15 cellular contexts compared by ENCODE assay signal in the genomic region with DNA sequence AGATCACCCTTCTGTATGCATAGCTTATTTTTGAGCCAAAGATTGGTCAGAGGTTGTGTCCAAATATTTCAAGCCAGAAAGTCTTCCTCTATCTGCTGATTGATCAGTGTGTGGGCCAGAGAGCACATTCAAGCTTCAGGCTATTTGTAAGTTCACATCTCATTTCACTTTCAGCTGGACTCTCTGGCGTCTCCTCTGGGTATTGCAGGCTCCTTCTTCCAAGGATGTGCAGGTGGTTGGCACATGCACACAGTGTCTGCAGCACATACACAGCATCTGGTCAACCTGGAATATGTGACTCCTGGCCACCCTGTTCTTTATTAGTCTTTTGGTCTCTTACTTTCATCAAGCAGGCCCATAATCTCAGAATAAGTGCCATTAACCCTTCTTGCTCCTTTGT.
DNase-seq lines count a peak whose midpoint lies in the region; ATAC-seq, FAIRE-seq and TF ChIP-seq lines count a peak whose summit lies in the region.
"Had no signal": no experiment of that assay in that cellular context is flagged by ENCODE, and none has a peak within 500 bp of the region (broad histone marks: within the 10 kb centered on the region; RNA-seq: fewer than 3 reads in every experiment).

No MANE protein-coding gene starts in this region.

- no peaks in the 10 kb centered on the region for H3K79me2 ChIP-seq in GM23248 (ENCODE audit: insufficient read depth)

- CTCF ChIA-PET in A549 (lab: Yijun Ruan, JAX) = no interaction called here

- no peaks in the 10 kb centered on the region for H3F3A ChIP-seq in GM23248 (ENCODE audit: insufficient read depth)

- H4K20me1 ChIP-seq in GM23248 (ENCODE audit: insufficient read depth) = no peaks in the 10 kb centered on the region

- TF ChIP-seq CTCF in A549 (IDR thresholded peaks at IDR 0.05) (no peak), fibroblast of villous mesenchyme (IDR thresholded peaks at IDR 0.05; ENCODE audit: insufficient read depth, low read depth, low read length) (peak; percentile 37), endothelial cell (IDR thresholded peaks at IDR 0.05; ENCODE audit: unreplicated experiment) (no peak), gastroesophageal sphincter (IDR thresholded peaks at IDR 0.05) (no peak)

- ATAC-seq in A549 = peak; percentile 85 to 96
- ATAC-seq in gastroesophageal sphincter = no peak
- ATAC-seq: Right ventricle myocardium inferior had no signal

- no peak for TF ChIP-seq POLR2A in A549 (IDR thresholded peaks at IDR 0.05; ENCODE audit: low read length)
- no peak for TF ChIP-seq POLR2A in gastroesophageal sphincter (IDR thresholded peaks at IDR 0.05)

- DNase-seq in A549 (ENCODE audit: low read depth in 1 of 2, low spot score in 1 of 2) (peak; percentile 8 to 33), GM23248 (peak; percentile 18), RKO (ENCODE audit: low spot score) (peak; percentile 27), fibroblast of villous mesenchyme (ENCODE audit: low read depth) (peak; percentile 24), endothelial cell (ENCODE audit: low spot score) (no peak), NCI-H226 (no peak), middle frontal gyrus (ENCODE audit: extremely low spot score, low spot score) (no peak)
- DNase-seq: activated naive CD4-positive, alpha-beta T cell treated with anti-CD3 and anti-CD28 coated beads for 36 hours; NCI-H1436 treated with DMSO at 0.1 percent for 48 hours; NCI-H524; ovary; stimulated activated CD4-positive, alpha-beta T cell treated with anti-CD3 and anti-CD28 coated beads, Interleukin-15, amount 100 ng/mL, for 24 hours had no signal

- in situ Hi-C loops in GM23248 (cut with MboI) = no loop called here

- H3K36me3 Mint-ChIP-seq in endothelial cell (ENCODE audit: low read depth, unreplicated experiment) = no peaks in the 10 kb centered on the region
- H3K36me3 Mint-ChIP-seq: type B pancreatic cell had no signal

- WGBS in A549 (ENCODE audit: missing lambda C conversion rate) = 9% methylated on average over 1 of the region's 1 CpG
- WGBS in GM23248 (ENCODE audit: low coverage in 1 of 2, low lambda C conversion rate in 2 of 2, missing lambda C conversion rate in 2 of 2), 2 experiments = 0 to 4% methylated on average over 1 of the region's 1 CpG
- WGBS in gastroesophageal sphincter (ENCODE audit: low coverage in 1 of 2), 2 donors = 11 to 50% methylated on average over 1 of the region's 1 CpG

- H3K36me3 ChIP-seq in GM23248 (ENCODE audit: low read depth) (no peaks in the 10 kb centered on the region), gastroesophageal sphincter (no peaks in the 10 kb centered on the region)
- H3K36me3 ChIP-seq: ovary had no signal

- H3K9me3 Mint-ChIP-seq in endothelial cell (ENCODE audit: unreplicated experiment) = no peaks in the 10 kb centered on the region
- H3K9me3 Mint-ChIP-seq: activated naive CD4-positive, alpha-beta T cell treated with anti-CD3 and anti-CD28 coated beads for 36 hours; type B pancreatic cell had no signal

- TF ChIP-seq EP300 in A549 (IDR thresholded peaks at IDR 0.05) (no peak), gastroesophageal sphincter (IDR thresholded peaks at IDR 0.05) (no peak)

- no peak overlapping the region for H3K27ac Mint-ChIP-seq in endothelial cell (ENCODE audit: unreplicated experiment)
- H3K27ac Mint-ChIP-seq: activated naive CD4-positive, alpha-beta T cell treated with anti-CD3 and anti-CD28 coated beads for 36 hours; type B pancreatic cell had no signal

- H3K27me3 ChIP-seq in GM23248 (replicated peaks; ENCODE audit: insufficient read depth) (no peaks in the 10 kb centered on the region), gastroesophageal sphincter (no peaks in the 10 kb centered on the region)
- H3K27me3 ChIP-seq: ovary had no signal

- no peak overlapping the region for H3K9ac ChIP-seq in GM23248

- POLR2A ChIA-PET in A549 (lab: Yijun Ruan, JAX) = no interaction called here

- H3K9me2 ChIP-seq in GM23248 (ENCODE audit: insufficient read depth) = no peaks in the 10 kb centered on the region

- no peak overlapping the region for H3K4me3 Mint-ChIP-seq in endothelial cell (ENCODE audit: unreplicated experiment)
- H3K4me3 Mint-ChIP-seq: activated naive CD4-positive, alpha-beta T cell treated with anti-CD3 and anti-CD28 coated beads for 36 hours; type B pancreatic cell had no signal

- H3K27ac ChIP-seq in A549 = no peak overlapping the region
- H3K27ac ChIP-seq in GM23248 = no peak overlapping the region
- no peak overlapping the region for H3K27ac ChIP-seq in gastroesophageal sphincter
- H3K27ac ChIP-seq: ovary had no signal

- H3K4me1 ChIP-seq in A549 = no peaks in the 10 kb centered on the region
- no peaks in the 10 kb centered on the region for H3K4me1 ChIP-seq in GM23248 (ENCODE audit: insufficient read depth)
- H3K4me1 ChIP-seq in gastroesophageal sphincter = no peaks in the 10 kb centered on the region

- no peak for TF ChIP-seq RAD21 in A549 (conservative IDR thresholded peaks at IDR 0.05 in 1 of 2, IDR thresholded peaks at IDR 0.05 in 1 of 2)

- H3K9me3 ChIP-seq in A549 = no peaks in the 10 kb centered on the region
- H3K9me3 ChIP-seq in GM23248 (ENCODE audit: low read depth) = no peaks in the 10 kb centered on the region
- no peaks in the 10 kb centered on the region for H3K9me3 ChIP-seq in gastroesophageal sphincter
- H3K9me3 ChIP-seq: ovary had no signal

- H3K4me2 ChIP-seq in A549 (no peak overlapping the region), GM23248 (ENCODE audit: unreplicated experiment) (no peak overlapping the region)

- H3K27me3 Mint-ChIP-seq in endothelial cell (ENCODE audit: unreplicated experiment) = no peaks in the 10 kb centered on the region
- H3K27me3 Mint-ChIP-seq: type B pancreatic cell had no signal

- no peaks in the 10 kb centered on the region for H3K4me1 Mint-ChIP-seq in endothelial cell (ENCODE audit: unreplicated experiment)

- no peak overlapping the region for H2AFZ ChIP-seq in GM23248

- FAIRE-seq in A549 (lab: Jason Lieb, UNC) = no peak

- H3K4me3 ChIP-seq in A549 = no peak overlapping the region
- no peak overlapping the region for H3K4me3 ChIP-seq in GM23248
- no peak overlapping the region for H3K4me3 ChIP-seq in fibroblast of villous mesenchyme (ENCODE audit: low read depth, low read length)
- H3K4me3 ChIP-seq in gastroesophageal sphincter = no peak overlapping the region
- H3K4me3 ChIP-seq: ovary had no signal

TF ChIP-seq in A549, 52 proteins besides CTCF, POLR2A, EP300 and RAD21:
- no peak for TF ChIP-seq JUN (IDR thresholded peaks at IDR 0.05)
- TF ChIP-seq SREBF2 (IDR thresholded peaks at IDR 0.05) = no peak
- TF ChIP-seq ZSCAN20 (CRISPR knock-in tag; IDR thresholded peaks at IDR 0.05) = no peak
- no peak for TF ChIP-seq FOSL2 (IDR thresholded peaks at IDR 0.05)
- TF ChIP-seq FOSL2 (CRISPR knock-in tag; IDR thresholded peaks at IDR 0.05) = no peak
- TF ChIP-seq PHF8 (IDR thresholded peaks at IDR 0.05; ENCODE audit: borderline replicate concordance, low read depth) = no peak
- TF ChIP-seq USF2 (IDR thresholded peaks at IDR 0.05) = no peak
- TF ChIP-seq CHD2 (IDR thresholded peaks at IDR 0.05; ENCODE audit: low read length, partially characterized antibody) = no peak
- no peak for TF ChIP-seq ZC3H11A (IDR thresholded peaks at IDR 0.05)
- no peak for TF ChIP-seq HES2 (IDR thresholded peaks at IDR 0.05)
- no peak for TF ChIP-seq E2F6 (IDR thresholded peaks at IDR 0.05; ENCODE audit: borderline replicate concordance, low read depth)

Comparison
In these comparisons a context has a peak if more than half of its experiments do, and no peak if none do; other contexts are left out.
1. DNase-seq: peak in A549 (2 of 2), GM23248 (single experiment), RKO (single experiment) and fibroblast of villous mesenchyme (single experiment); none in endothelial cell (single experiment), NCI-H226 (single experiment) and middle frontal gyrus (single experiment).